Comparison of ENCODE assay signal across 9 cellular contexts in the genomic region with DNA sequence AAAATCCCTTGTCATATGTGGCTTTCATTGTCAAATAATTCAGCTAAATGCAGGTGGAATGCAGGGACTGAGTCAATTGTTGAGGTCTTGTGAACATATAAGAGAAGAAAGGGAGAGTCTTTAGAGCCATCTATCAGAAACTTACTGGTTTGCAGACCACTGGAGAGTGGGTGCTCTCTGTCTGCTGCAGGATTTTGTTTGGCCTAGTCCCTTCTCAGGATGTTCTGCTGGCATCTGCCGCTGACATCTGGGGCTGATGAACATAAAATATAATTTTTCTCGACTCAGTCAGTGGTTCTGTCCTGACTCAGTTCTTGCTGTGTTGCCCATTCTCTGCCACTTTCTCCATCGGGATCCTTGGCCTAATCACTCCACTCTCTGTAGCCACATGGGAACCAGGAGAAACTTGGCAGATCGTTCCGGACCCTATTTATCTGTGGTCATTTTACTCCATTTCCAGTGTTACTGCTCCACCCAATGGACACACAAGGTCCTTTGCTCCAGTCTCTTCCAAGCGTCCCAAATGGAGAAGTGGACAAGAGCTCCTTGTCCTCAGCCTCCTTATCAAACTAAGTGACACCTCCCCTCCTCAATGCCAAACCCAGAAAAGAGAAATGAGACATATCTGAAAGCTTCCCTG.
A peak's percentile ranks its signal among the peaks of the same experiment; 100 is the strongest.
DNase-seq lines count a peak whose midpoint lies in the region; ATAC-seq, FAIRE-seq and TF ChIP-seq lines count a peak whose summit lies in the region.
"Had no signal": no experiment of that assay in that cellular context is flagged by ENCODE, and none has a peak within 500 bp of the region (broad histone marks: within the 10 kb centered on the region; RNA-seq: fewer than 3 reads in every experiment).

No MANE protein-coding gene starts in this region.

- H3K9me3 Mint-ChIP-seq in H9: peaks cover under 1 to 8% of the 10 kb centered on the region in 2 experiments; a peak in 2 of 5 replicates
- peaks cover 17% of the 10 kb centered on the region for H3K9me3 Mint-ChIP-seq in activated T-cell treated with anti-CD3 and anti-CD28 coated beads, Interleukin-2, amount 50 U/mL, for 4 hours

- H2BK12ac ChIP-seq in H9 (ENCODE audit: insufficient read length, low read depth, low read length): no peak overlapping the region

- no peak overlapping the region for H3T11ph ChIP-seq in H9 (ENCODE audit: low read length)

- TF ChIP-seq CTCF in H9 (conservative IDR thresholded peaks at IDR 0.05): peak; percentile 77
- TF ChIP-seq CTCF in heart left ventricle (IDR thresholded peaks at IDR 0.05): peak; percentile 11 to 70 (median 56)
- peak; percentile 35 for TF ChIP-seq CTCF in retinal pigment epithelial cell (conservative IDR thresholded peaks at IDR 0.05; ENCODE audit: low read depth, low read length)
- no peak for TF ChIP-seq CTCF in GM20000 (IDR thresholded peaks at IDR 0.05; ENCODE audit: extremely low read depth, missing control alignments)

- H3K4me1 ChIP-seq in H9 (ENCODE audit: insufficient read depth, low read length): no peaks in the 10 kb centered on the region
- peaks cover 0 to 11% (median 0%) of the 10 kb centered on the region in 12 donors for H3K4me1 ChIP-seq in heart left ventricle

- no peak overlapping the region for H3K4me3 Mint-ChIP-seq in H9
- no peak overlapping the region for H3K4me3 Mint-ChIP-seq in activated T-cell treated with anti-CD3 and anti-CD28 coated beads, Interleukin-2, amount 50 U/mL, for 4 hours
- H3K4me3 Mint-ChIP-seq: T-helper 17 cell had no signal

- H3K27me3 ChIP-seq in H9 (ENCODE audit: insufficient read depth, low read length) (no peaks in the 10 kb centered on the region), heart left ventricle (no peaks in the 10 kb centered on the region)

- FAIRE-seq in TTC549 (lab: Jason Lieb, UNC): peak; percentile 66

- DNase-seq in H9: peak; percentile 62
- peak in 2 of 5 donors; percentile 24 to 49 for DNase-seq in heart left ventricle
- no peak for DNase-seq in retinal pigment epithelial cell (ENCODE audit: low read depth)
- no peak for DNase-seq in activated T-cell treated with anti-CD3 and anti-CD28 coated beads, Interleukin-2, amount 50 U/mL, for 4 hours
- DNase-seq in GM20000 (ENCODE audit: low spot score): no peak
- DNase-seq in stimulated activated CD4-positive, alpha-beta T cell treated with anti-CD3 and anti-CD28 coated beads, Interleukin-15, amount 100 ng/mL, for 24 hours: no peak
- no peak for DNase-seq in cerebellum (ENCODE audit: low spot score)
- DNase-seq: T-helper 17 cell had no signal

- H4K20me1 ChIP-seq in H9 (ENCODE audit: control insufficient read depth, insufficient read depth, insufficient read length): no peaks in the 10 kb centered on the region

- H3K9me3 ChIP-seq in H9 (ENCODE audit: control insufficient read depth, low read depth, low read length) (no peaks in the 10 kb centered on the region), heart left ventricle (peaks cover 0 to 12% (median 0%) of the 10 kb centered on the region in 12 donors)

- H3K23ac ChIP-seq in H9 (ENCODE audit: insufficient read length, low read depth, low read length): no peak overlapping the region

- no peak overlapping the region for H3K56ac ChIP-seq in H9 (ENCODE audit: insufficient read length, low read depth, low read length)

- H3K9ac ChIP-seq in H9 (ENCODE audit: extremely low read depth, insufficient read length, low read length): no peak overlapping the region

- H3K4me1 Mint-ChIP-seq in H9: peaks cover 3 to 11% of the 10 kb centered on the region in 2 experiments; a peak in 2 of 4 replicates
- H3K4me1 Mint-ChIP-seq in activated T-cell treated with anti-CD3 and anti-CD28 coated beads, Interleukin-2, amount 50 U/mL, for 4 hours (ENCODE audit: low read depth): no peaks in the 10 kb centered on the region
- H3K4me1 Mint-ChIP-seq: T-helper 17 cell had no signal

- peaks cover 1 to 6% (median 2%) of the 10 kb centered on the region in 3 experiments; a peak in 5 of 7 replicates for H3K36me3 Mint-ChIP-seq in H9 (ENCODE audit: insufficient read depth in 1 of 3, low read depth in 3 of 3)
- H3K36me3 Mint-ChIP-seq in activated T-cell treated with anti-CD3 and anti-CD28 coated beads, Interleukin-2, amount 50 U/mL, for 4 hours (ENCODE audit: insufficient read depth): no peaks in the 10 kb centered on the region

- no peak overlapping the region for H2AK5ac ChIP-seq in H9 (ENCODE audit: insufficient read length, low read length)

- H4K8ac ChIP-seq in H9 (replicated peaks; ENCODE audit: insufficient read length, low read depth, low read length): no peak overlapping the region

- H3K27ac ChIP-seq in H9 (ENCODE audit: insufficient read length, low read depth, low read length) (no peak overlapping the region), heart left ventricle (no peak overlapping the region)

- H3K14ac ChIP-seq in H9 (ENCODE audit: insufficient read depth, low read length): no peak overlapping the region

- no peak overlapping the region for H3K18ac ChIP-seq in H9 (ENCODE audit: insufficient read length, low read depth, low read length)

- ATAC-seq in heart left ventricle: peak; percentile 69 to 87 (median 86)
- no peak for ATAC-seq in activated T-cell treated with anti-CD3 and anti-CD28 coated beads, Interleukin-2, amount 50 U/mL, for 4 hours
- ATAC-seq: T-helper 17 cell had no signal

- H3K79me1 ChIP-seq in H9 (ENCODE audit: insufficient read depth, low read depth, low read length, poor library complexity, severe bottlenecking): no peaks in the 10 kb centered on the region

- H3K4me3 ChIP-seq in heart left ventricle (no peak overlapping the region), retinal pigment epithelial cell (ENCODE audit: low read length) (no peak overlapping the region)

- no peaks in the 10 kb centered on the region for H3K27me3 Mint-ChIP-seq in H9 (ENCODE audit: low read depth)
- H3K27me3 Mint-ChIP-seq in activated T-cell treated with anti-CD3 and anti-CD28 coated beads, Interleukin-2, amount 50 U/mL, for 4 hours (ENCODE audit: low read depth): no peaks in the 10 kb centered on the region
- H3K27me3 Mint-ChIP-seq: T-helper 17 cell had no signal

- H2AFZ ChIP-seq in H9 (ENCODE audit: low read length): no peak overlapping the region

- H3K4me2 ChIP-seq in H9 (ENCODE audit: insufficient read depth, insufficient read length, low read length): no peak overlapping the region

- no peaks in the 10 kb centered on the region for H3K23me2 ChIP-seq in H9 (ENCODE audit: insufficient read length, low read depth, low read length, poor library complexity, severe bottlenecking)

- no peak overlapping the region for H4K5ac ChIP-seq in H9 (ENCODE audit: insufficient read length, low read depth, low read length)

- no peaks in the 10 kb centered on the region for H3K36me3 ChIP-seq in heart left ventricle

- no CpG with 5 or more reads among the region's 6 CpGs for WGBS in H9 (ENCODE audit: extremely low coverage, insufficient read length, low lambda C conversion rate)
- WGBS in heart left ventricle, 4 donors: 25 to 33% (median 28%) methylated on average over 6 of the region's 6 CpGs

- intact Hi-C loops in heart left ventricle (cut with DNase I): loop anchor here in 2 of 10 donors (1.0 kb wide), 1 partner anchor 438 kb away; no protein-coding TSS in a partner anchor

- no peak overlapping the region; a peak in 1 of 7 replicates for H3K27ac Mint-ChIP-seq in H9
- H3K27ac Mint-ChIP-seq: T-helper 17 cell had no signal

- no peak overlapping the region for H2BK120ac ChIP-seq in H9 (ENCODE audit: low read depth, low read length, poor library complexity, severe bottlenecking)

- TF ChIP-seq POLR2A in heart left ventricle (IDR thresholded peaks at IDR 0.05): no peak

- H2BK5ac ChIP-seq in H9 (ENCODE audit: insufficient read length, low read length): no peak overlapping the region

- no peak overlapping the region for H4K91ac ChIP-seq in H9 (ENCODE audit: insufficient read length, low read depth, low read length)

- no peak overlapping the region for H2BK15ac ChIP-seq in H9 (ENCODE audit: low read depth, low read length)

- H2BK20ac ChIP-seq in H9 (ENCODE audit: low read depth, low read length, poor library complexity, severe bottlenecking): no peak overlapping the region

- no peak overlapping the region for H3K4ac ChIP-seq in H9 (ENCODE audit: low read depth, low read length)

- no peaks in the 10 kb centered on the region for H3K79me2 ChIP-seq in H9 (ENCODE audit: insufficient read depth, low read length)

Comparison
In these comparisons a context has a peak if more than half of its experiments do, and no peak if none do; other contexts are left out.
1. ATAC-seq: peak in heart left ventricle (4 of 4); none in activated T-cell treated with anti-CD3 and anti-CD28 coated beads, Interleukin-2, amount 50 U/mL, for 4 hours (0 of 2).